Comparison of ENCODE assay signal across 16 cellular contexts in genomic region chr3:184168363-184169120, GRCh38. TPM values are rescaled to one million over a fixed set of nuclear protein-coding genes. Genes with fewer than 3 reads are reported as not detected.
DNase-seq lines count a peak whose midpoint lies in the region; ATAC-seq and TF ChIP-seq lines count a peak whose summit lies in the region.
"Had no signal": no experiment of that assay in that cellular context is flagged by ENCODE, and none has a peak within 500 bp of the region (broad histone marks: within the 10 kb centered on the region; RNA-seq: fewer than 3 reads in every experiment).

No MANE protein-coding gene starts in this region.

- no peaks in the 10 kb centered on the region for H3K9me3 ChIP-seq in Panc1 (ENCODE audit: control insufficient read depth, insufficient read depth, low read depth, low read length)
- H3K9me3 ChIP-seq: psoas muscle had no signal

- CTCF ChIA-PET in Panc1 (lab: Charles Lee): no interaction called here

- intact Hi-C loops in Panc1 (cut with micrococcal nuclease; ENCODE audit: unreplicated experiment): no loop called here

- TF ChIP-seq CTCF in AG10803 (conservative IDR thresholded peaks at IDR 0.05; ENCODE audit: low read length) (no peak), Panc1 (IDR thresholded peaks at IDR 0.05) (no peak), epithelial cell of esophagus (IDR thresholded peaks at IDR 0.05; ENCODE audit: insufficient read depth, low read depth, low read length, missing control alignments) (no peak)

- H3K27ac ChIP-seq in Panc1 (ENCODE audit: low read length): no peak overlapping the region
- H3K27ac ChIP-seq: psoas muscle had no signal

- H3K4me1 ChIP-seq in Panc1 (ENCODE audit: control insufficient read depth, insufficient read depth, low read length): no peaks in the 10 kb centered on the region

- H3K4me3 ChIP-seq in AG10803 (ENCODE audit: low read length): no peak overlapping the region
- no peak overlapping the region for H3K4me3 ChIP-seq in Panc1 (ENCODE audit: low read depth in 2 of 2, low read length in 2 of 2)
- H3K4me3 ChIP-seq in epithelial cell of esophagus (ENCODE audit: low read length): no peak overlapping the region
- H3K4me3 ChIP-seq: psoas muscle had no signal

- POLR2A ChIA-PET in Panc1 (lab: Charles Lee): no interaction called here

- DNase-seq in AG10803 (ENCODE audit: low read depth) (peak; percentile 62), Panc1 (ENCODE audit: low read depth, low spot score) (no peak), epithelial cell of esophagus (ENCODE audit: low read depth) (peak; percentile 70), myocyte (ENCODE audit: low read depth) (peak; percentile 96), SKM-1 treated with dmso at 0.1 percent for 144 hours (lab: John Stamatoyannopoulos, UW; ENCODE audit: unreplicated experiment) (no peak)
- DNase-seq in stimulated activated CD4-positive, alpha-beta T cell treated with anti-CD3 and anti-CD28 coated beads, Interleukin-1b, Interleukin-23, amount 100 ng/mL, for 48 hours: no peak
- DNase-seq: activated CD4-positive, alpha-beta memory T cell treated with anti-CD3 and anti-CD28 coated beads for 36 hours; activated gamma-delta T cell; NCI-H2227 treated with DMSO at 0.1 percent for 48 hours; psoas muscle; stimulated activated naive CD4-positive, alpha-beta T cell; T-helper 2 cell had no signal

- peaks cover 17% of the 10 kb centered on the region for H3K36me3 ChIP-seq in Panc1 (ENCODE audit: control insufficient read depth, insufficient read depth, low read length)

- in situ Hi-C loops in Panc1 (cut with HindIII; ENCODE audit: low pct_unique_long_range_greater_than_20kb, low sequenced_read_pairs): no loop called here

- BruUV-seq in Panc1 (replicated peaks; lab: Mats Ljungman, UMichigan): no TSS peak

- ATAC-seq in Panc1 (peak; percentile 37), HG03108 (IDR thresholded peaks at IDR 0.05; ENCODE audit: unreplicated experiment) (no peak), HG03280 (IDR thresholded peaks at IDR 0.05; ENCODE audit: unreplicated experiment) (no peak)
- ATAC-seq: esophagus mucosa, HCT116 had no signal

- no peaks in the 10 kb centered on the region for H3K27me3 ChIP-seq in Panc1 (ENCODE audit: control insufficient read depth, insufficient read depth, low read length)

RNA-seq across cellular contexts. Expression of gene AP2M1, which starts 6.1 kb away (rescaled TPM):
- total RNA-seq in Panc1 (2021; ENCODE audit: unreplicated experiment): 335 TPM
- polyA plus RNA-seq in Panc1 (2012; ENCODE audit: insufficient read length): 391 TPM
- 329 and 375 TPM in 2 replicates for total RNA-seq in myocyte
- polyA plus RNA-seq in myocyte (2012): 729 TPM

RNA-seq across cellular contexts. Expression of gene DVL3, which starts 13.4 kb away (rescaled TPM):
- total RNA-seq in Panc1 (2021; ENCODE audit: unreplicated experiment): 97.2 TPM
- 94.3 TPM for polyA plus RNA-seq in Panc1 (2012; ENCODE audit: insufficient read length)
- 119 and 139 TPM in 2 replicates for total RNA-seq in myocyte
- polyA plus RNA-seq in myocyte (2012): 117 TPM

RNA-seq across cellular contexts. Expression of gene ABCF3, which starts 17.5 kb away (rescaled TPM):
- total RNA-seq in Panc1 (2021; ENCODE audit: unreplicated experiment) (101 TPM), myocyte (50.1 and 52.8 TPM in 2 replicates)
- 94.9 TPM for polyA plus RNA-seq in Panc1 (2012; ENCODE audit: insufficient read length)
- 63.7 TPM for polyA plus RNA-seq in myocyte (2012)

RNA-seq across cellular contexts. Expression of gene EIF2B5, which starts 33.4 kb away (rescaled TPM):
- total RNA-seq in Panc1 (2021; ENCODE audit: unreplicated experiment) (60.2 TPM), myocyte (53.7 and 54.3 TPM in 2 replicates)
- polyA plus RNA-seq in Panc1 (2012; ENCODE audit: insufficient read length): 47.6 TPM
- 32.4 TPM for polyA plus RNA-seq in myocyte (2012)

Comparison
In these comparisons a context has a peak if more than half of its experiments do, and no peak if none do; other contexts are left out.
1. DNase-seq: peak in AG10803 (single experiment), epithelial cell of esophagus (single experiment) and myocyte (single experiment); none in Panc1 (single experiment), stimulated activated CD4-positive, alpha-beta T cell treated with anti-CD3 and anti-CD28 coated beads, Interleukin-1b, Interleukin-23, amount 100 ng/mL, for 48 hours (single experiment) and SKM-1 treated with dmso at 0.1 percent for 144 hours (single experiment).